In the genomic region with DNA sequence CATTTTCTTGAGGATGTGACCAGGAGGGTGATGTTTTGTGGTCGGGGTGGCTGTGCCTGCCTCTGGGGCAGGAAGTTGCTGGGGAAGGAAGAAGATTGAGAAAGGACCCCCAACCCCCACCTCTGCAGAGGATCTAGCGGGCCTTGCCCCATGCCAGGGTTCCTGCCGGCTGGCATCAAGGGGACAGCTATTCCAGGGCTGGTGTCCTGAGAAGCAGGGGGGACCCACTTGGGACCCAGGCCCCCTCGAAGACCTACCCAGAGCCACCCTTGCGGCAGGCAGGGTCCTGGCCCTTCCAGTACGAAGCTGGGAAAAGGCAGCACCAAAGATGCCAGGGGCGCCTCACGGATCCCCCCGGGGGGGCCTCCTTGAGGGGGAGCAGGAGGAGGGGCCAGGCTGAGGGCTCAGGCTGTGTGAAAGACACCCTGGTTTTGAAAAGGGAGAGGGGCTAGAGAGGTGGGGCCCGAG, we compare ENCODE assay signal across 10 cellular contexts. TPM values are rescaled to one million over a fixed set of nuclear protein-coding genes. Genes with fewer than 3 reads are reported as not detected.
DNase-seq lines count a peak whose midpoint lies in the region; ATAC-seq, FAIRE-seq and TF ChIP-seq lines count a peak whose summit lies in the region.
"Had no signal": no experiment of that assay in that cellular context is flagged by ENCODE, and none has a peak within 500 bp of the region (broad histone marks: within the 10 kb centered on the region; RNA-seq: fewer than 3 reads in every experiment).

No MANE protein-coding gene starts in this region.

- no peaks in the 10 kb centered on the region for H3K27me3 ChIP-seq in CD8-positive, alpha-beta T cell (ENCODE audit: insufficient read depth, low read length)
- no peaks in the 10 kb centered on the region for H3K27me3 ChIP-seq in PC-9 (ENCODE audit: insufficient read depth, low read depth)
- no peaks in the 10 kb centered on the region for H3K27me3 ChIP-seq in effector memory CD4-positive, alpha-beta T cell (replicated peaks; ENCODE audit: control insufficient read depth, insufficient read depth, low read length, poor library complexity, severe bottlenecking)

- no peaks in the 10 kb centered on the region for H3K27me3 Mint-ChIP-seq in CD8-positive, alpha-beta T cell (ENCODE audit: low read depth)
- H3K27me3 Mint-ChIP-seq in osteocyte (ENCODE audit: unreplicated experiment), result no peaks in the 10 kb centered on the region

- H3K27ac ChIP-seq in CD8-positive, alpha-beta T cell (ENCODE audit: low read depth, low read length), result no peak overlapping the region
- peak overlapping the region; percentile 82 for H3K27ac ChIP-seq in PC-9
- H3K27ac ChIP-seq in effector memory CD4-positive, alpha-beta T cell (ENCODE audit: insufficient read depth, low read length, poor library complexity, severe bottlenecking), result peak overlapping the region; percentile 69

- H3K36me3 ChIP-seq in CD8-positive, alpha-beta T cell (ENCODE audit: insufficient read depth, low read length), result no peaks in the 10 kb centered on the region
- H3K36me3 ChIP-seq in PC-9 (ENCODE audit: low read depth), result no peaks in the 10 kb centered on the region
- no peaks in the 10 kb centered on the region for H3K36me3 ChIP-seq in effector memory CD4-positive, alpha-beta T cell (ENCODE audit: control insufficient read depth, insufficient read depth, low read length)
- H3K36me3 ChIP-seq: HAP-1 had no signal

- no peak overlapping the region for H2AFZ ChIP-seq in PC-9

- peak in 3 of 7 experiments; percentile 4 to 49 (median 21) for DNase-seq in CD8-positive, alpha-beta T cell
- DNase-seq in PC-9 (no peak), osteocyte (ENCODE audit: extremely low spot score, unreplicated experiment) (no peak), SK-N-DZ (ENCODE audit: low spot score) (no peak), HT-29 (ENCODE audit: low spot score) (no peak), RCC 7860 (ENCODE audit: low spot score) (no peak)
- no peak for DNase-seq in effector memory CD4-positive, alpha-beta T cell
- DNase-seq: NCI-H187 had no signal

- no peak for TF ChIP-seq CTCF in CD8-positive, alpha-beta T cell (IDR thresholded peaks at IDR 0.05)
- TF ChIP-seq CTCF in PC-9 (conservative IDR thresholded peaks at IDR 0.05), result no peak
- no peak for TF ChIP-seq CTCF in osteocyte (IDR thresholded peaks at IDR 0.05)

- no peaks in the 10 kb centered on the region for H3K9me2 ChIP-seq in PC-9 (ENCODE audit: insufficient read depth)

- H3K9me3 Mint-ChIP-seq in CD8-positive, alpha-beta T cell, result no peaks in the 10 kb centered on the region
- no peaks in the 10 kb centered on the region for H3K9me3 Mint-ChIP-seq in osteocyte (ENCODE audit: unreplicated experiment)

- POLR2A ChIA-PET in CD8-positive, alpha-beta T cell (lab: Charles Lee), result interaction anchor here (0.8 to 3.3 kb wide), 3 partner anchors 13 to 39 kb away, joined by 3 to 18 read pairs (median 17); no protein-coding TSS in a partner anchor
- POLR2A ChIA-PET in PC-9 (lab: Charles Lee; ENCODE audit: unreplicated experiment), result interaction anchor here (0.7 kb wide), 1 partner anchor 152 kb away, joined by 8 read pairs; no protein-coding TSS in a partner anchor

- H3F3A ChIP-seq in PC-9 (ENCODE audit: insufficient read depth, low read depth), result peaks cover 30% of the 10 kb centered on the region

- intact Hi-C loops in CD8-positive, alpha-beta T cell (cut with DNase I, micrococcal nuclease), result loop anchor here in 1 of 2 experiments (5.0 kb wide), 1 partner anchor 43 kb away; the partner anchor contains the start of gene ADD1
- intact Hi-C loops in PC-9 (cut with micrococcal nuclease; ENCODE audit: unreplicated experiment), result loop anchor here (2.0 kb wide), 2 partner anchors 43 to 685 kb away; partner anchors contain the start of gene TNIP2

- no peak for FAIRE-seq in RCC 7860 (lab: Jason Lieb, UNC)

- H3K4me3 ChIP-seq in CD8-positive, alpha-beta T cell (ENCODE audit: low read depth, low read length), result peak overlapping the region; percentile 34
- 0 out of 2 replicates have a peak overlapping the region, but pooled peaks have one; percentile 26 for H3K4me3 ChIP-seq in PC-9
- peak overlapping the region; percentile 38 for H3K4me3 ChIP-seq in effector memory CD4-positive, alpha-beta T cell (ENCODE audit: insufficient read depth, low read depth, low read length, poor library complexity, severe bottlenecking)
- H3K4me3 ChIP-seq: HAP-1 had no signal

- H3K4me1 Mint-ChIP-seq in CD8-positive, alpha-beta T cell (ENCODE audit: low read depth), result peaks cover 42% of the 10 kb centered on the region
- peaks cover 77% of the 10 kb centered on the region for H3K4me1 Mint-ChIP-seq in osteocyte (ENCODE audit: unreplicated experiment)

- H3K4me2 ChIP-seq in PC-9, result peak overlapping the region; percentile 72

- ATAC-seq in CD8-positive, alpha-beta T cell, result no peak
- no peak for ATAC-seq in GM19023 (IDR thresholded peaks at IDR 0.05; ENCODE audit: unreplicated experiment)

- CTCF ChIA-PET in CD8-positive, alpha-beta T cell (lab: Charles Lee), result interaction anchor here (0.7 to 1.8 kb wide), 3 partner anchors 11 to 18 kb away, joined by 3 to 4 read pairs (median 3); no protein-coding TSS in a partner anchor
- CTCF ChIA-PET in PC-9 (lab: Charles Lee), result interaction anchor here (1.3 kb wide), 1 partner anchor 10 kb away, joined by 4 read pairs; no protein-coding TSS in a partner anchor

- H3K4me3 Mint-ChIP-seq in CD8-positive, alpha-beta T cell, result peak overlapping the region; percentile 73
- H3K4me3 Mint-ChIP-seq in osteocyte (ENCODE audit: unreplicated experiment), result no peak overlapping the region

- H4K20me1 ChIP-seq in PC-9 (ENCODE audit: insufficient read depth), result no peaks in the 10 kb centered on the region

- H3K27ac Mint-ChIP-seq in CD8-positive, alpha-beta T cell, result no peak overlapping the region
- H3K27ac Mint-ChIP-seq in osteocyte (ENCODE audit: unreplicated experiment), result peak overlapping the region; percentile 88

- no peaks in the 10 kb centered on the region for H3K36me3 Mint-ChIP-seq in CD8-positive, alpha-beta T cell
- peaks cover 2% of the 10 kb centered on the region for H3K36me3 Mint-ChIP-seq in osteocyte (ENCODE audit: unreplicated experiment)

- no peaks in the 10 kb centered on the region for H3K9me3 ChIP-seq in CD8-positive, alpha-beta T cell (ENCODE audit: low read length)
- H3K9me3 ChIP-seq in PC-9 (ENCODE audit: insufficient read depth, low read depth), result no peaks in the 10 kb centered on the region
- no peaks in the 10 kb centered on the region for H3K9me3 ChIP-seq in effector memory CD4-positive, alpha-beta T cell (ENCODE audit: control insufficient read depth, low read length)
- H3K9me3 ChIP-seq: HAP-1 had no signal

- peaks cover 5% of the 10 kb centered on the region; the same call in 1 of the 2 replicates for H3K79me2 ChIP-seq in PC-9 (ENCODE audit: low read depth)

- no TSS peak for BruUV-seq in PC-9 (replicated peaks; lab: Mats Ljungman, UMichigan)

- H3K4me1 ChIP-seq in CD8-positive, alpha-beta T cell (ENCODE audit: insufficient read depth, low read length), result peaks cover 58% of the 10 kb centered on the region
- H3K4me1 ChIP-seq in PC-9 (replicated peaks; ENCODE audit: insufficient read depth), result peaks cover 79% of the 10 kb centered on the region
- H3K4me1 ChIP-seq in effector memory CD4-positive, alpha-beta T cell (ENCODE audit: control insufficient read depth, insufficient read depth, low read length, poor library complexity, severe bottlenecking), result peaks cover 47% of the 10 kb centered on the region
- H3K4me1 ChIP-seq: HAP-1 had no signal

RNA-seq across cellular contexts. Expression of gene SH3BP2, which starts 6.6 kb away (rescaled TPM):
- total RNA-seq in CD8-positive, alpha-beta T cell, result 10 to 100 TPM; 22.4 to 24.8 TPM
- total RNA-seq in PC-9 (2021) (40.4 and 54.0 TPM in 2 replicates), osteocyte (105 and 110 TPM in 2 replicates)
- 13.8 and 27.4 TPM in 2 replicates for polyA plus RNA-seq in SK-N-DZ (2014; cell fraction: cytosol; rRNA removed)
- polyA plus RNA-seq in SK-N-DZ (2014; cell fraction: nucleus; rRNA removed), result 99.4 and 107 TPM in 2 replicates
- total RNA-seq in HT-29 (2014; rRNA removed; shearing (Covaris generic)), result 122 and 166 TPM in 2 replicates

RNA-seq across cellular contexts. Expression of gene TNIP2, which starts 43.3 kb away (rescaled TPM):
- 10 to 100 TPM; 50.9 to 56.5 TPM for total RNA-seq in CD8-positive, alpha-beta T cell
- total RNA-seq in PC-9 (2021) (37.1 and 44.8 TPM in 2 replicates), osteocyte (32.7 and 34.0 TPM in 2 replicates)
- polyA plus RNA-seq in SK-N-DZ (2014; cell fraction: cytosol; rRNA removed), result 19.7 and 22.6 TPM in 2 replicates
- 59.4 and 67.8 TPM in 2 replicates for polyA plus RNA-seq in SK-N-DZ (2014; cell fraction: nucleus; rRNA removed)
- 99.9 and 119 TPM in 2 replicates for total RNA-seq in HT-29 (2014; rRNA removed; shearing (Covaris generic))

RNA-seq across cellular contexts. Expression of gene ADD1, which starts 44.2 kb away (rescaled TPM):
- total RNA-seq in CD8-positive, alpha-beta T cell, result 100 to 1,000 TPM; 129 TPM
- total RNA-seq in PC-9 (2021) (178 and 181 TPM in 2 replicates), osteocyte (273 and 274 TPM in 2 replicates)
- 101 and 103 TPM in 2 replicates for polyA plus RNA-seq in SK-N-DZ (2014; cell fraction: cytosol; rRNA removed)
- 125 and 189 TPM in 2 replicates for polyA plus RNA-seq in SK-N-DZ (2014; cell fraction: nucleus; rRNA removed)
- total RNA-seq in HT-29 (2014; rRNA removed; shearing (Covaris generic)), result 125 and 167 TPM in 2 replicates
